9 cellular contexts compared by ENCODE assay signal in genomic region chr13:40980466-40980865, GRCh38. TPM values are rescaled to one million over a fixed set of nuclear protein-coding genes. Genes with fewer than 3 reads are reported as not detected.
A peak's percentile ranks its signal among the peaks of the same experiment; 100 is the strongest.
DNase-seq lines count a peak whose midpoint lies in the region; ATAC-seq and TF ChIP-seq lines count a peak whose summit lies in the region.
"Had no signal": no experiment of that assay in that cellular context is flagged by ENCODE, and none has a peak within 500 bp of the region (broad histone marks: within the 10 kb centered on the region; RNA-seq: fewer than 3 reads in every experiment).

No MANE protein-coding gene starts in this region.

- no peaks in the 10 kb centered on the region for H3K27me3 ChIP-seq in SJCRH30
- H3K27me3 ChIP-seq: tibial artery had no signal

- peak; percentile 75 for DNase-seq in activated CD4-positive, alpha-beta T cell treated with anti-CD3 and anti-CD28 coated beads, Interleukin-2, amount 10 ng/mL, durations not matched to agents 24 days and 14 days
- no peak for DNase-seq in activated CD4-positive, alpha-beta T cell treated with anti-CD3 and anti-CD28 coated beads, Interleukin-2, amount 50 U/mL, for 4 hours
- peak in 1 of 2 experiments; percentile 33 for DNase-seq in SJCRH30
- DNase-seq in endothelial cell (ENCODE audit: low spot score): no peak
- DNase-seq in stimulated activated naive B cell treated with anti-CD40 and anti-IgM and Interleukin-4, amounts not matched to agents 10 μg/mL and 1 μg/mL and 100 μg/mL, for 72 hours: no peak
- DNase-seq in chondrocyte (ENCODE audit: low spot score): no peak
- no peak for DNase-seq in SHP77 treated with DMSO at 0.1 percent for 48 hours (lab: John Stamatoyannopoulos, UW)
- no peak for DNase-seq in HT-29 (ENCODE audit: low spot score)
- DNase-seq: tibial artery had no signal

- H3K9me3 Mint-ChIP-seq in activated CD4-positive, alpha-beta T cell treated with anti-CD3 and anti-CD28 coated beads, Interleukin-2, amount 10 ng/mL, durations not matched to agents 24 days and 14 days: no peaks in the 10 kb centered on the region
- no peaks in the 10 kb centered on the region for H3K9me3 Mint-ChIP-seq in endothelial cell (ENCODE audit: unreplicated experiment)
- no peaks in the 10 kb centered on the region for H3K9me3 Mint-ChIP-seq in stimulated activated naive B cell treated with anti-CD40 and anti-IgM and Interleukin-4, amounts not matched to agents 10 μg/mL and 1 μg/mL and 100 μg/mL, for 72 hours
- H3K9me3 Mint-ChIP-seq in chondrocyte (ENCODE audit: low read depth): no peaks in the 10 kb centered on the region

- H3K4me3 ChIP-seq in SJCRH30: peak overlapping the region; percentile 51

- no peak for ATAC-seq in stimulated activated naive B cell treated with anti-CD40 and anti-IgM and Interleukin-4, amounts not matched to agents 10 μg/mL and 1 μg/mL and 100 μg/mL, for 72 hours (replicated peaks)

- no peaks in the 10 kb centered on the region for H3K9me3 ChIP-seq in SJCRH30 (replicated peaks)
- H3K9me3 ChIP-seq: tibial artery had no signal

- peak overlapping the region; percentile 97 for H3K4me3 Mint-ChIP-seq in activated CD4-positive, alpha-beta T cell treated with anti-CD3 and anti-CD28 coated beads, Interleukin-2, amount 10 ng/mL, durations not matched to agents 24 days and 14 days
- H3K4me3 Mint-ChIP-seq in endothelial cell (ENCODE audit: unreplicated experiment): peak overlapping the region; percentile 90
- peak overlapping the region; percentile 83 to 89 for H3K4me3 Mint-ChIP-seq in stimulated activated naive B cell treated with anti-CD40 and anti-IgM and Interleukin-4, amounts not matched to agents 10 μg/mL and 1 μg/mL and 100 μg/mL, for 72 hours
- H3K4me3 Mint-ChIP-seq in chondrocyte (ENCODE audit: unreplicated experiment): no peak overlapping the region

- H3K36me3 Mint-ChIP-seq in activated CD4-positive, alpha-beta T cell treated with anti-CD3 and anti-CD28 coated beads, Interleukin-2, amount 10 ng/mL, durations not matched to agents 24 days and 14 days (ENCODE audit: low read depth): peaks cover 29% of the 10 kb centered on the region
- H3K36me3 Mint-ChIP-seq in endothelial cell (ENCODE audit: low read depth, unreplicated experiment) (no peaks in the 10 kb centered on the region), chondrocyte (ENCODE audit: low read depth) (no peaks in the 10 kb centered on the region)
- peaks cover 21 to 48% of the 10 kb centered on the region in 2 donors for H3K36me3 Mint-ChIP-seq in stimulated activated naive B cell treated with anti-CD40 and anti-IgM and Interleukin-4, amounts not matched to agents 10 μg/mL and 1 μg/mL and 100 μg/mL, for 72 hours

- H3K36me3 ChIP-seq in SJCRH30: no peaks in the 10 kb centered on the region

- H3K4me1 Mint-ChIP-seq in activated CD4-positive, alpha-beta T cell treated with anti-CD3 and anti-CD28 coated beads, Interleukin-2, amount 10 ng/mL, durations not matched to agents 24 days and 14 days: peaks cover 61% of the 10 kb centered on the region
- H3K4me1 Mint-ChIP-seq in endothelial cell (ENCODE audit: unreplicated experiment) (peaks cover 34% of the 10 kb centered on the region), chondrocyte (ENCODE audit: low read depth) (peaks cover 41% of the 10 kb centered on the region)
- H3K4me1 Mint-ChIP-seq in stimulated activated naive B cell treated with anti-CD40 and anti-IgM and Interleukin-4, amounts not matched to agents 10 μg/mL and 1 μg/mL and 100 μg/mL, for 72 hours: peaks cover 38 to 75% of the 10 kb centered on the region in 2 donors

- peak overlapping the region; percentile 82 for H3K27ac Mint-ChIP-seq in activated CD4-positive, alpha-beta T cell treated with anti-CD3 and anti-CD28 coated beads, Interleukin-2, amount 10 ng/mL, durations not matched to agents 24 days and 14 days
- H3K27ac Mint-ChIP-seq in endothelial cell (ENCODE audit: unreplicated experiment): peak overlapping the region; percentile 15
- H3K27ac Mint-ChIP-seq in stimulated activated naive B cell treated with anti-CD40 and anti-IgM and Interleukin-4, amounts not matched to agents 10 μg/mL and 1 μg/mL and 100 μg/mL, for 72 hours: peak overlapping the region; percentile 82
- no peak overlapping the region for H3K27ac Mint-ChIP-seq in chondrocyte (ENCODE audit: unreplicated experiment)

- H3K27ac ChIP-seq in SJCRH30: no peak overlapping the region

- intact Hi-C loops in activated CD4-positive, alpha-beta T cell treated with anti-CD3 and anti-CD28 coated beads, Interleukin-2, amount 10 ng/mL, durations not matched to agents 24 days and 14 days (cut with micrococcal nuclease): loop anchor here (2.0 to 10.0 kb wide), 3 partner anchors 14 to 484 kb away; partner anchors contain the start of gene FOXO1

- H3K27me3 Mint-ChIP-seq in activated CD4-positive, alpha-beta T cell treated with anti-CD3 and anti-CD28 coated beads, Interleukin-2, amount 10 ng/mL, durations not matched to agents 24 days and 14 days: no peaks in the 10 kb centered on the region
- H3K27me3 Mint-ChIP-seq in endothelial cell (ENCODE audit: unreplicated experiment) (peaks cover 4% of the 10 kb centered on the region), chondrocyte (ENCODE audit: low read depth) (no peaks in the 10 kb centered on the region)
- H3K27me3 Mint-ChIP-seq in stimulated activated naive B cell treated with anti-CD40 and anti-IgM and Interleukin-4, amounts not matched to agents 10 μg/mL and 1 μg/mL and 100 μg/mL, for 72 hours: no peaks in the 10 kb centered on the region

- H3K4me1 ChIP-seq in SJCRH30: peaks cover 21% of the 10 kb centered on the region

- TF ChIP-seq CTCF in endothelial cell (IDR thresholded peaks at IDR 0.05; ENCODE audit: unreplicated experiment): no peak
- no peak for TF ChIP-seq CTCF in chondrocyte (IDR thresholded peaks at IDR 0.05)

RNA-seq across cellular contexts. Expression of gene ELF1, which starts 38.6 kb away (rescaled TPM):
- total RNA-seq in activated CD4-positive, alpha-beta T cell treated with anti-CD3 and anti-CD28 coated beads, Interleukin-2, amount 10 ng/mL, durations not matched to agents 24 days and 14 days: 65.0 and 65.8 TPM in 2 replicates
- total RNA-seq in SJCRH30 (2014; rRNA removed; shearing (Covaris generic)): 30.5 and 32.7 TPM in 2 replicates
- total RNA-seq in endothelial cell (ENCODE audit: unreplicated experiment): 46.0 TPM
- total RNA-seq in chondrocyte: 45.7 to 46.7 TPM (median 45.8 TPM) in 3 replicates
- total RNA-seq in HT-29 (2014; rRNA removed; shearing (Covaris generic)): 41.9 and 46.5 TPM in 2 replicates
